In genomic region chr11:73376803-73377629, GRCh38 we compare ENCODE assay signal across 8 cellular contexts. TPM values are rescaled to one million over a fixed set of nuclear protein-coding genes. Genes with fewer than 3 reads are reported as not detected.
DNase-seq lines count a peak whose midpoint lies in the region; ATAC-seq and TF ChIP-seq lines count a peak whose summit lies in the region.

No MANE protein-coding gene starts in this region.

- H3K27ac ChIP-seq in SK-N-MC (no peak overlapping the region), upper lobe of left lung (peak overlapping the region; percentile 89 to 97 (median 94))

- H3K36me3 Mint-ChIP-seq in activated naive CD4-positive, alpha-beta T cell treated with anti-CD3 and anti-CD28 coated beads, Interleukin-2, amount 50 U/mL, for 24 hours: peaks cover 3% of the 10 kb centered on the region

- no peak for TF ChIP-seq EP300 in upper lobe of left lung (IDR thresholded peaks at IDR 0.05)

- H3K27me3 Mint-ChIP-seq in activated naive CD4-positive, alpha-beta T cell treated with anti-CD3 and anti-CD28 coated beads, Interleukin-2, amount 50 U/mL, for 24 hours: no peaks in the 10 kb centered on the region

- 9 to 17% methylated on average over 14 to 39 of the region's 56 CpGs for WGBS in upper lobe of left lung, 2 donors

- H3K9me3 ChIP-seq in SK-N-MC (ENCODE audit: low read depth, low read length) (no peaks in the 10 kb centered on the region), upper lobe of left lung (no peaks in the 10 kb centered on the region)

- H3K9me3 Mint-ChIP-seq in activated naive CD4-positive, alpha-beta T cell treated with anti-CD3 and anti-CD28 coated beads, Interleukin-2, amount 50 U/mL, for 24 hours: no peaks in the 10 kb centered on the region

- H3K36me3 ChIP-seq in SK-N-MC (ENCODE audit: insufficient read depth, low read length) (no peaks in the 10 kb centered on the region), upper lobe of left lung (no peaks in the 10 kb centered on the region)

- TF ChIP-seq POLR2A in upper lobe of left lung (IDR thresholded peaks at IDR 0.05): peak in 2 of 4 donors; percentile 46 to 64

- H3K27me3 ChIP-seq in upper lobe of left lung: no peaks in the 10 kb centered on the region

- H3K4me3 ChIP-seq in AG09309 (ENCODE audit: control insufficient read depth, low read depth, low read length) (peak overlapping the region; percentile 80), SK-N-MC (peak overlapping the region; percentile 94), upper lobe of left lung (peak overlapping the region; percentile 64 to 91 (median 76))

- TF ChIP-seq CTCF in AG09309 (IDR thresholded peaks at IDR 0.05; ENCODE audit: control insufficient read depth, insufficient read depth, low read depth, low read length, missing control alignments) (no peak), upper lobe of left lung (IDR thresholded peaks at IDR 0.05) (no peak)

- H3K4me1 Mint-ChIP-seq in activated naive CD4-positive, alpha-beta T cell treated with anti-CD3 and anti-CD28 coated beads, Interleukin-2, amount 50 U/mL, for 24 hours: peaks cover 45% of the 10 kb centered on the region

- peak overlapping the region; percentile 98 for H3K27ac Mint-ChIP-seq in activated naive CD4-positive, alpha-beta T cell treated with anti-CD3 and anti-CD28 coated beads, Interleukin-2, amount 50 U/mL, for 24 hours

- H3K4me3 Mint-ChIP-seq in activated naive CD4-positive, alpha-beta T cell treated with anti-CD3 and anti-CD28 coated beads, Interleukin-2, amount 50 U/mL, for 24 hours: peak overlapping the region; percentile 99

- ATAC-seq in GM19023 (IDR thresholded peaks at IDR 0.05; ENCODE audit: unreplicated experiment) (peak; percentile 23), Right ventricle myocardium inferior (peak; percentile 3), upper lobe of left lung (ENCODE audit: low FRiP score in 2 of 2) (peak; percentile 47 to 49)

- peaks cover 8 to 63% (median 41%) of the 10 kb centered on the region in 4 donors for H3K4me1 ChIP-seq in upper lobe of left lung

- peak; percentile 69 for DNase-seq in AG09309 (ENCODE audit: low read depth)
- DNase-seq in HPDE6-E6E7 (ENCODE audit: extremely low spot score): peak; percentile 74
- DNase-seq in SK-N-MC (ENCODE audit: low read depth, low spot score): no peak
- DNase-seq in Right ventricle myocardium inferior (ENCODE audit: missing footprints): peak; percentile 81
- peak; percentile 58 for DNase-seq in pons (ENCODE audit: low spot score)
- DNase-seq in upper lobe of left lung: peak; percentile 79 to 92

- peak overlapping the region; percentile 86 for H3K9ac ChIP-seq in SK-N-MC (ENCODE audit: insufficient read length)

- intact Hi-C loops in Right ventricle myocardium inferior (cut with DNase I): no loop called here

RNA-seq across cellular contexts. Expression of gene RELT, which starts 0.8 kb away (rescaled TPM):
- 2.3 TPM for total RNA-seq in Right ventricle myocardium inferior
- 10 to 100 TPM in 5 of 6 donors, 1 to 10 TPM in 1; 4.9 to 27.0 (median 19.2) TPM for total RNA-seq in upper lobe of left lung
